In genomic region chr1:16450863-16451481, GRCh38 we compare ENCODE assay signal across 22 cellular contexts. TPM values are rescaled to one million over a fixed set of nuclear protein-coding genes. Genes with fewer than 3 reads are reported as not detected.
DNase-seq lines count a peak whose midpoint lies in the region; ATAC-seq and TF ChIP-seq lines count a peak whose summit lies in the region.
"Had no signal": no experiment of that assay in that cellular context is flagged by ENCODE, and none has a peak within 500 bp of the region (broad histone marks: within the 10 kb centered on the region; RNA-seq: fewer than 3 reads in every experiment).

No MANE protein-coding gene starts in this region.

- no peak for TF ChIP-seq POLR2A in upper lobe of left lung (IDR thresholded peaks at IDR 0.05)

- DNase-seq in CD4-positive, CD25-positive, alpha-beta regulatory T cell = no peak
- no peak for DNase-seq in activated T-helper 1 cell treated with anti-CD3 and anti-CD28 coated beads, Interleukin-12 subunit alpha, Interleukin-12 subunit beta, Interleukin-2, Interleukin-4 antibody, amounts not matched to agents 30 ng/mL and 10 ng/mL and 1 ng/mL, durations not matched to agents 14 hours and 24 hours and 36 hours (ENCODE audit: low spot score)
- DNase-seq in Right ventricle myocardium inferior (ENCODE audit: missing footprints) (no peak), upper lobe of left lung (no peak)
- DNase-seq: amygdala; effector CD8-positive, alpha-beta T cell; H9; left ventricle myocardium superior; NCI-H1694; SK-N-SH; T-helper 17 cell; trophoblast cell had no signal

- no peaks in the 10 kb centered on the region for H3K9me3 ChIP-seq in CD4-positive, CD25-positive, alpha-beta regulatory T cell (ENCODE audit: control insufficient read depth in 2 of 2, low read length in 2 of 2)
- no peaks in the 10 kb centered on the region for H3K9me3 ChIP-seq in DOHH2 (ENCODE audit: control insufficient read depth, insufficient read depth, low read length)
- no peaks in the 10 kb centered on the region for H3K9me3 ChIP-seq in esophagus (ENCODE audit: control insufficient read depth in 2 of 2, insufficient read depth in 1 of 2, low read depth in 1 of 2, low read length in 1 of 2)
- H3K9me3 ChIP-seq in upper lobe of left lung = no peaks in the 10 kb centered on the region
- H3K9me3 ChIP-seq: BLaER1 treated with 17β-estradiol and CSF1 and Interleukin-3, amounts not matched to agents 10 nM and 100 nM; SK-N-SH had no signal

- H3K9me2 ChIP-seq in DOHH2 (replicated peaks; ENCODE audit: control insufficient read depth, low read length) = no peaks in the 10 kb centered on the region
- H3K9me2 ChIP-seq: SK-N-SH had no signal

- TF ChIP-seq CTCF in DOHH2 (IDR thresholded peaks at IDR 0.05; ENCODE audit: low read depth, low read length, poor library complexity, severe bottlenecking) (no peak), upper lobe of left lung (IDR thresholded peaks at IDR 0.05) (no peak)

- no peaks in the 10 kb centered on the region for H4K20me1 ChIP-seq in DOHH2 (ENCODE audit: control insufficient read depth, insufficient read depth, low read depth, low read length)

- peaks cover 11% of the 10 kb centered on the region; the same call in 1 of the 2 replicates for H3F3A ChIP-seq in DOHH2 (ENCODE audit: control insufficient read depth, insufficient read depth)

- no peaks in the 10 kb centered on the region for H3K27me3 Mint-ChIP-seq in CD4-positive, CD25-positive, alpha-beta regulatory T cell
- no peaks in the 10 kb centered on the region for H3K27me3 Mint-ChIP-seq in activated T-helper 1 cell treated with anti-CD3 and anti-CD28 coated beads, Interleukin-12 subunit alpha, Interleukin-12 subunit beta, Interleukin-2, Interleukin-4 antibody, amounts not matched to agents 30 ng/mL and 10 ng/mL and 1 ng/mL, durations not matched to agents 14 hours and 24 hours and 36 hours (ENCODE audit: insufficient read depth)
- H3K27me3 Mint-ChIP-seq: natural killer cell treated with Interleukin-12 subunit alpha and Interleukin-12 subunit beta and Interleukin-15 and Interleukin-18, amount 100 ng/mL, for 72 hours; T-helper 17 cell had no signal

- H3K4me1 Mint-ChIP-seq in CD4-positive, CD25-positive, alpha-beta regulatory T cell = peaks cover 10 to 60% (median 28%) of the 10 kb centered on the region in 4 donors
- peaks cover 25% of the 10 kb centered on the region for H3K4me1 Mint-ChIP-seq in activated T-helper 1 cell treated with anti-CD3 and anti-CD28 coated beads, Interleukin-12 subunit alpha, Interleukin-12 subunit beta, Interleukin-2, Interleukin-4 antibody, amounts not matched to agents 30 ng/mL and 10 ng/mL and 1 ng/mL, durations not matched to agents 14 hours and 24 hours and 36 hours (ENCODE audit: low read depth)
- H3K4me1 Mint-ChIP-seq: H9 had no signal

- H3K4me3 Mint-ChIP-seq in CD4-positive, CD25-positive, alpha-beta regulatory T cell = peak overlapping the region in 1 of 4 donors; percentile 39
- no peak overlapping the region for H3K4me3 Mint-ChIP-seq in activated T-helper 1 cell treated with anti-CD3 and anti-CD28 coated beads, Interleukin-12 subunit alpha, Interleukin-12 subunit beta, Interleukin-2, Interleukin-4 antibody, amounts not matched to agents 30 ng/mL and 10 ng/mL and 1 ng/mL, durations not matched to agents 14 hours and 24 hours and 36 hours
- H3K4me3 Mint-ChIP-seq: H9; natural killer cell treated with Interleukin-12 subunit alpha and Interleukin-12 subunit beta and Interleukin-15 and Interleukin-18, amount 100 ng/mL, for 72 hours; T-helper 17 cell had no signal

- H3K79me2 ChIP-seq in DOHH2 (ENCODE audit: control insufficient read depth, low read length) = peaks cover 31% of the 10 kb centered on the region

- H3K36me3 ChIP-seq in CD4-positive, CD25-positive, alpha-beta regulatory T cell (ENCODE audit: control insufficient read depth, insufficient read depth, low read length) = peaks cover 89% of the 10 kb centered on the region
- H3K36me3 ChIP-seq in DOHH2 (ENCODE audit: control insufficient read depth, low read length) (peaks cover 90% of the 10 kb centered on the region), esophagus (ENCODE audit: control insufficient read depth in 2 of 2, insufficient read depth in 2 of 2, low read length in 1 of 2) (peaks cover 18 to 46% of the 10 kb centered on the region in 2 donors), upper lobe of left lung (peaks cover 39 to 100% (median 83%) of the 10 kb centered on the region in 4 donors)

- no peak for ATAC-seq in CD4-positive, CD25-positive, alpha-beta regulatory T cell (ENCODE audit: low read depth in 2 of 2)
- ATAC-seq in Right ventricle myocardium inferior (no peak), GM19452 (IDR thresholded peaks at IDR 0.05; ENCODE audit: unreplicated experiment) (no peak), upper lobe of left lung (ENCODE audit: low FRiP score in 2 of 2) (no peak)
- ATAC-seq: left ventricle myocardium superior; natural killer cell treated with Interleukin-12 subunit alpha and Interleukin-12 subunit beta and Interleukin-15 and Interleukin-18, amount 100 ng/mL, for 72 hours; T-helper 17 cell had no signal

- peaks cover 6% of the 10 kb centered on the region for H3K4me1 ChIP-seq in CD4-positive, CD25-positive, alpha-beta regulatory T cell (ENCODE audit: control insufficient read depth, insufficient read depth, low read length, poor library complexity, severe bottlenecking)
- H3K4me1 ChIP-seq in DOHH2 (ENCODE audit: control insufficient read depth, low read length) = peaks cover 37% of the 10 kb centered on the region
- H3K4me1 ChIP-seq in esophagus (ENCODE audit: control insufficient read depth in 2 of 2, insufficient read depth in 2 of 2, low read length in 1 of 2) = no peaks in the 10 kb centered on the region
- H3K4me1 ChIP-seq in upper lobe of left lung = no peaks in the 10 kb centered on the region

- TF ChIP-seq EP300 in upper lobe of left lung (IDR thresholded peaks at IDR 0.05) = no peak

- H3K36me3 Mint-ChIP-seq in CD4-positive, CD25-positive, alpha-beta regulatory T cell = peaks cover 48% of the 10 kb centered on the region
- H3K36me3 Mint-ChIP-seq in activated T-helper 1 cell treated with anti-CD3 and anti-CD28 coated beads, Interleukin-12 subunit alpha, Interleukin-12 subunit beta, Interleukin-2, Interleukin-4 antibody, amounts not matched to agents 30 ng/mL and 10 ng/mL and 1 ng/mL, durations not matched to agents 14 hours and 24 hours and 36 hours (ENCODE audit: low read depth) = peaks cover 55% of the 10 kb centered on the region

- 76% methylated on average over 6 of the region's 6 CpGs for WGBS in esophagus, 2 donors
- WGBS in upper lobe of left lung, 2 donors = 77 to 85% methylated on average over 5 to 6 of the region's 6 CpGs

- H3K9me3 Mint-ChIP-seq in CD4-positive, CD25-positive, alpha-beta regulatory T cell = no peaks in the 10 kb centered on the region
- no peaks in the 10 kb centered on the region for H3K9me3 Mint-ChIP-seq in activated T-helper 1 cell treated with anti-CD3 and anti-CD28 coated beads, Interleukin-12 subunit alpha, Interleukin-12 subunit beta, Interleukin-2, Interleukin-4 antibody, amounts not matched to agents 30 ng/mL and 10 ng/mL and 1 ng/mL, durations not matched to agents 14 hours and 24 hours and 36 hours
- H3K9me3 Mint-ChIP-seq: H9; natural killer cell treated with Interleukin-12 subunit alpha and Interleukin-12 subunit beta and Interleukin-15 and Interleukin-18, amount 100 ng/mL, for 72 hours had no signal

- intact Hi-C loops in activated T-helper 1 cell treated with anti-CD3 and anti-CD28 coated beads, Interleukin-12 subunit alpha, Interleukin-12 subunit beta, Interleukin-2, Interleukin-4 antibody, amounts not matched to agents 30 ng/mL and 10 ng/mL and 1 ng/mL, durations not matched to agents 14 hours and 24 hours and 36 hours (cut with micrococcal nuclease) = no loop called here
- intact Hi-C loops in Right ventricle myocardium inferior (cut with DNase I) = no loop called here

- no peak overlapping the region for H3K27ac ChIP-seq in CD4-positive, CD25-positive, alpha-beta regulatory T cell (ENCODE audit: insufficient read depth, low read length, poor library complexity, severe bottlenecking)
- peak overlapping the region; percentile 53 for H3K27ac ChIP-seq in DOHH2 (ENCODE audit: low read depth, low read length)
- H3K27ac ChIP-seq in esophagus (ENCODE audit: low read depth in 2 of 2, low read length in 1 of 2) = peak overlapping the region; percentile 6 to 34
- no peak overlapping the region for H3K27ac ChIP-seq in upper lobe of left lung

- peak overlapping the region; percentile 66 for H3K4me2 ChIP-seq in DOHH2 (ENCODE audit: low read length)
- H3K4me2 ChIP-seq: SK-N-SH had no signal

- no peaks in the 10 kb centered on the region for H3K27me3 ChIP-seq in CD4-positive, CD25-positive, alpha-beta regulatory T cell (ENCODE audit: control insufficient read depth, insufficient read depth, low read length)
- H3K27me3 ChIP-seq in DOHH2 (ENCODE audit: control insufficient read depth, low read length) (no peaks in the 10 kb centered on the region), esophagus (ENCODE audit: control insufficient read depth in 1 of 2, insufficient read depth in 2 of 2, low read length in 2 of 2) (no peaks in the 10 kb centered on the region), upper lobe of left lung (no peaks in the 10 kb centered on the region)
- H3K27me3 ChIP-seq: BLaER1 treated with 17β-estradiol and CSF1 and Interleukin-3, amounts not matched to agents 10 nM and 100 nM had no signal

- peak overlapping the region in 2 of 3 donors; percentile 42 to 74 for H3K27ac Mint-ChIP-seq in CD4-positive, CD25-positive, alpha-beta regulatory T cell
- peak overlapping the region; percentile 48 for H3K27ac Mint-ChIP-seq in activated T-helper 1 cell treated with anti-CD3 and anti-CD28 coated beads, Interleukin-12 subunit alpha, Interleukin-12 subunit beta, Interleukin-2, Interleukin-4 antibody, amounts not matched to agents 30 ng/mL and 10 ng/mL and 1 ng/mL, durations not matched to agents 14 hours and 24 hours and 36 hours
- H3K27ac Mint-ChIP-seq: H9; natural killer cell treated with Interleukin-12 subunit alpha and Interleukin-12 subunit beta and Interleukin-15 and Interleukin-18, amount 100 ng/mL, for 72 hours had no signal

- H3K4me3 ChIP-seq in CD4-positive, CD25-positive, alpha-beta regulatory T cell (ENCODE audit: low read depth, low read length) = no peak overlapping the region
- H3K4me3 ChIP-seq in DOHH2 (ENCODE audit: low read length) = peak overlapping the region; percentile 58
- no peak overlapping the region for H3K4me3 ChIP-seq in esophagus (ENCODE audit: low read depth in 1 of 2, low read length in 2 of 2)
- H3K4me3 ChIP-seq in upper lobe of left lung = no peak overlapping the region
- H3K4me3 ChIP-seq: BLaER1 treated with 17β-estradiol and CSF1 and Interleukin-3, amounts not matched to agents 10 nM and 100 nM had no signal

RNA-seq across cellular contexts. Expression of gene NECAP2, which starts 10.4 kb away (rescaled TPM):
- total RNA-seq in CD4-positive, CD25-positive, alpha-beta regulatory T cell = 147 TPM
- polyA plus RNA-seq in CD4-positive, CD25-positive, alpha-beta regulatory T cell = 100 to 1,000 TPM; 276 to 323 (median 303) TPM
- total RNA-seq in activated T-helper 1 cell treated with anti-CD3 and anti-CD28 coated beads, Interleukin-12 subunit alpha, Interleukin-12 subunit beta, Interleukin-2, Interleukin-4 antibody, amounts not matched to agents 30 ng/mL and 10 ng/mL and 1 ng/mL, durations not matched to agents 14 hours and 24 hours and 36 hours = 79.9 and 81.9 TPM in 2 replicates
- 10 to 100 TPM; 26.3 to 32.5 TPM for polyA plus RNA-seq in esophagus
- 17.7 TPM for total RNA-seq in Right ventricle myocardium inferior
- total RNA-seq in upper lobe of left lung = 10 to 100 TPM; 61.9 to 96.4 (median 87.1) TPM

RNA-seq across cellular contexts. Expression of gene SPATA21, which starts 13.7 kb away (rescaled TPM):
- not detected for total RNA-seq in CD4-positive, CD25-positive, alpha-beta regulatory T cell
- polyA plus RNA-seq in CD4-positive, CD25-positive, alpha-beta regulatory T cell = not detected
- total RNA-seq in activated T-helper 1 cell treated with anti-CD3 and anti-CD28 coated beads, Interleukin-12 subunit alpha, Interleukin-12 subunit beta, Interleukin-2, Interleukin-4 antibody, amounts not matched to agents 30 ng/mL and 10 ng/mL and 1 ng/mL, durations not matched to agents 14 hours and 24 hours and 36 hours = not detected in 2 replicates
- polyA plus RNA-seq in esophagus = under 1 TPM; 0.08 to 0.13 TPM
- not detected for total RNA-seq in Right ventricle myocardium inferior
- total RNA-seq in upper lobe of left lung = not detected
- total RNA-seq: epithelial cell of proximal tubule; H9; left ventricle myocardium superior; natural killer cell treated with Interleukin-12 subunit alpha and Interleukin-12 subunit beta and Interleukin-15 and Interleukin-18, amount 100 ng/mL, for 72 hours; NCI-H460; osteoblast; renal cortical epithelial cell; skeletal muscle tissue; T-helper 17 cell had no signal

Comparison
In these comparisons a context has a peak if more than half of its experiments do, and no peak if none do; other contexts are left out.
1. H3K27ac ChIP-seq: peak in DOHH2 (single experiment) and esophagus (2 of 2); none in CD4-positive, CD25-positive, alpha-beta regulatory T cell (single experiment) and upper lobe of left lung (0 of 4).